In the genomic region with DNA sequence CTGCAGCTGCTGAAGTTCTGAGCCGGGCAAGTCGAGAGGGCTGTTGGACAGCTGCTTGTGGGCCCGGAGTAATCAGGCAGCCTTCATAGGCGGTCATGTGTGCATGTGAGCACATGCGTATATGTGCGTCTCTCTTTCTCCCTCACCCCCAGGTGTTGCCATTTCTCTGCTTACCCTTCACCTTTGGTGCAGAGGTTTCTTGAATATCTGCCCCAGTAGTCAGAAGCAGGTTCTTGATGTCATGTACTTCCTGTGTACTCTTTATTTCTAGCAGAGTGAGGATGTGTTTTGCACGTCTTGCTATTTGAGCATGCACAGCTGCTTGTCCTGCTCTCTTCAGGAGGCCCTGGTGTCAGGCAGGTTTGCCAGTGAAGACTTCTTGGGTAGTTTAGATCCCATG, we compare ENCODE assay signal across 14 cellular contexts. TPM values are rescaled to one million over a fixed set of nuclear protein-coding genes. Genes with fewer than 3 reads are reported as not detected.
DNase-seq lines count a peak whose midpoint lies in the region; ATAC-seq and TF ChIP-seq lines count a peak whose summit lies in the region.
"Had no signal": no experiment of that assay in that cellular context is flagged by ENCODE, and none has a peak within 500 bp of the region (broad histone marks: within the 10 kb centered on the region; RNA-seq: fewer than 3 reads in every experiment).

No MANE protein-coding gene starts in this region.

- H3K4me3 ChIP-seq in esophagus muscularis mucosa (no peak overlapping the region), left lung (no peak overlapping the region)
- H3K4me3 ChIP-seq: breast epithelium, tibial artery had no signal

- peak overlapping the region; percentile 96 for H3K27ac Mint-ChIP-seq in activated naive CD4-positive, alpha-beta T cell treated with anti-CD3 and anti-CD28 coated beads, Interleukin-2, amount 10 ng/mL, durations not matched to agents 7 days and 5 days
- peak overlapping the region; percentile 72 for H3K27ac Mint-ChIP-seq in T-helper 2 cell treated with Interferon-gamma antibody and Interleukin-4, amounts not matched to agents 5 μg/mL and 100 μg/mL, for 36 hours
- peak overlapping the region; percentile 67 to 82 for H3K27ac Mint-ChIP-seq in stimulated activated naive CD8-positive, alpha-beta T cell treated with anti-CD3 and anti-CD28 coated beads, Interleukin-15, amount 100 ng/mL, for 72 hours
- H3K27ac Mint-ChIP-seq: endodermal cell had no signal

- H3K36me3 ChIP-seq in esophagus muscularis mucosa (peaks cover 33 to 73% (median 61%) of the 10 kb centered on the region in 4 donors), left lung (peaks cover 0 to 86% of the 10 kb centered on the region in 2 donors)
- H3K36me3 ChIP-seq: breast epithelium had no signal

- no peaks in the 10 kb centered on the region for H3K9me3 Mint-ChIP-seq in activated naive CD4-positive, alpha-beta T cell treated with anti-CD3 and anti-CD28 coated beads, Interleukin-2, amount 10 ng/mL, durations not matched to agents 7 days and 5 days
- no peaks in the 10 kb centered on the region for H3K9me3 Mint-ChIP-seq in T-helper 2 cell treated with Interferon-gamma antibody and Interleukin-4, amounts not matched to agents 5 μg/mL and 100 μg/mL, for 36 hours
- H3K9me3 Mint-ChIP-seq in stimulated activated naive CD8-positive, alpha-beta T cell treated with anti-CD3 and anti-CD28 coated beads, Interleukin-15, amount 100 ng/mL, for 72 hours: no peaks in the 10 kb centered on the region
- H3K9me3 Mint-ChIP-seq: endodermal cell had no signal

- H3K4me1 ChIP-seq in esophagus muscularis mucosa (peaks cover 0 to 15% (median 10%) of the 10 kb centered on the region in 4 donors), left lung (peaks cover 0 to 8% of the 10 kb centered on the region in 2 donors)
- H3K4me1 ChIP-seq: breast epithelium, foreskin keratinocyte, tibial artery had no signal

- peaks cover 76% of the 10 kb centered on the region for H3K36me3 Mint-ChIP-seq in activated naive CD4-positive, alpha-beta T cell treated with anti-CD3 and anti-CD28 coated beads, Interleukin-2, amount 10 ng/mL, durations not matched to agents 7 days and 5 days
- H3K36me3 Mint-ChIP-seq in T-helper 2 cell treated with Interferon-gamma antibody and Interleukin-4, amounts not matched to agents 5 μg/mL and 100 μg/mL, for 36 hours (ENCODE audit: low read depth): peaks cover 51% of the 10 kb centered on the region

- H3K27me3 Mint-ChIP-seq in activated naive CD4-positive, alpha-beta T cell treated with anti-CD3 and anti-CD28 coated beads, Interleukin-2, amount 10 ng/mL, durations not matched to agents 7 days and 5 days: no peaks in the 10 kb centered on the region
- H3K27me3 Mint-ChIP-seq in T-helper 2 cell treated with Interferon-gamma antibody and Interleukin-4, amounts not matched to agents 5 μg/mL and 100 μg/mL, for 36 hours (ENCODE audit: low read depth): no peaks in the 10 kb centered on the region
- no peaks in the 10 kb centered on the region for H3K27me3 Mint-ChIP-seq in stimulated activated naive CD8-positive, alpha-beta T cell treated with anti-CD3 and anti-CD28 coated beads, Interleukin-15, amount 100 ng/mL, for 72 hours

- TF ChIP-seq CTCF in esophagus muscularis mucosa (IDR thresholded peaks at IDR 0.05) (no peak), left lung (IDR thresholded peaks at IDR 0.05) (no peak)

- no peak for TF ChIP-seq EP300 in esophagus muscularis mucosa (IDR thresholded peaks at IDR 0.05)

- H3K27ac ChIP-seq in esophagus muscularis mucosa (replicated peaks in 1 of 4) (no peak overlapping the region), left lung (no peak overlapping the region)
- H3K27ac ChIP-seq: breast epithelium, foreskin keratinocyte, tibial artery had no signal

- H3K9me3 ChIP-seq in esophagus muscularis mucosa (no peaks in the 10 kb centered on the region), left lung (no peaks in the 10 kb centered on the region)
- H3K9me3 ChIP-seq: breast epithelium, tibial artery had no signal

- 74% methylated on average over 7 of the region's 7 CpGs for WGBS in esophagus muscularis mucosa

- H3K27me3 ChIP-seq in esophagus muscularis mucosa: no peaks in the 10 kb centered on the region
- no peaks in the 10 kb centered on the region for H3K27me3 ChIP-seq in left lung
- H3K27me3 ChIP-seq: breast epithelium, foreskin keratinocyte, tibial artery had no signal

- no peak for TF ChIP-seq POLR2A in esophagus muscularis mucosa (IDR thresholded peaks at IDR 0.05; ENCODE audit: low read depth)

- intact Hi-C loops in esophagus muscularis mucosa (cut with DNase I) (no loop called here), left lung (cut with DNase I) (no loop called here)

- peak overlapping the region; percentile 0 for H3K4me3 Mint-ChIP-seq in activated naive CD4-positive, alpha-beta T cell treated with anti-CD3 and anti-CD28 coated beads, Interleukin-2, amount 10 ng/mL, durations not matched to agents 7 days and 5 days
- H3K4me3 Mint-ChIP-seq in T-helper 2 cell treated with Interferon-gamma antibody and Interleukin-4, amounts not matched to agents 5 μg/mL and 100 μg/mL, for 36 hours: peak overlapping the region; percentile 8
- H3K4me3 Mint-ChIP-seq in stimulated activated naive CD8-positive, alpha-beta T cell treated with anti-CD3 and anti-CD28 coated beads, Interleukin-15, amount 100 ng/mL, for 72 hours: no peak overlapping the region
- H3K4me3 Mint-ChIP-seq: endodermal cell had no signal

- H3K4me1 Mint-ChIP-seq in activated naive CD4-positive, alpha-beta T cell treated with anti-CD3 and anti-CD28 coated beads, Interleukin-2, amount 10 ng/mL, durations not matched to agents 7 days and 5 days: peaks cover 61% of the 10 kb centered on the region
- peaks cover 44% of the 10 kb centered on the region for H3K4me1 Mint-ChIP-seq in T-helper 2 cell treated with Interferon-gamma antibody and Interleukin-4, amounts not matched to agents 5 μg/mL and 100 μg/mL, for 36 hours (ENCODE audit: low read depth)
- H3K4me1 Mint-ChIP-seq in stimulated activated naive CD8-positive, alpha-beta T cell treated with anti-CD3 and anti-CD28 coated beads, Interleukin-15, amount 100 ng/mL, for 72 hours: peaks cover 40% of the 10 kb centered on the region
- H3K4me1 Mint-ChIP-seq: endodermal cell had no signal

- ATAC-seq in stimulated activated naive CD8-positive, alpha-beta T cell treated with anti-CD3 and anti-CD28 coated beads, Interleukin-15, amount 100 ng/mL, for 72 hours: peak; percentile 73
- ATAC-seq in left lung: no peak
- no peak for ATAC-seq in GM19035 (IDR thresholded peaks at IDR 0.05; ENCODE audit: unreplicated experiment)
- ATAC-seq: foreskin keratinocyte had no signal

- DNase-seq in activated naive CD4-positive, alpha-beta T cell treated with anti-CD3 and anti-CD28 coated beads, Interleukin-2, amount 10 ng/mL, durations not matched to agents 7 days and 5 days: peak; percentile 67
- no peak for DNase-seq in activated naive CD4-positive, alpha-beta T cell treated with Interleukin-2 at 50 U/mL for 16 hours
- DNase-seq in T-helper 2 cell treated with Interferon-gamma antibody and Interleukin-4, amounts not matched to agents 5 μg/mL and 100 μg/mL, for 36 hours (ENCODE audit: low spot score): no peak
- DNase-seq in esophagus muscularis mucosa (ENCODE audit: extremely low spot score) (peak; percentile 82), left lung (no peak), UCSD-AML1 (lab: John Stamatoyannopoulos, UW; ENCODE audit: unreplicated experiment) (no peak)
- DNase-seq in stimulated activated naive CD8-positive, alpha-beta T cell treated with anti-CD3 and anti-CD28 coated beads, Interleukin-15, amount 100 ng/mL, for 72 hours: no peak
- DNase-seq: endodermal cell; foreskin keratinocyte; SIG-M5; stimulated activated CD4-positive, alpha-beta T cell treated with anti-CD3 and anti-CD28 coated beads, Interleukin-12 subunit alpha, Interleukin-12 subunit beta, amount 100 ng/mL, for 4 hours; tibial artery had no signal

- CTCF ChIA-PET in activated naive CD4-positive, alpha-beta T cell treated with anti-CD3 and anti-CD28 coated beads, Interleukin-2, amount 10 ng/mL, durations not matched to agents 7 days and 5 days (lab: Charles Lee): interaction anchor here (0.7 to 1.3 kb wide), 4 partner anchors 12 to 22 kb away, joined by 3 read pairs; no protein-coding TSS in a partner anchor

RNA-seq across cellular contexts. Expression of a gene that starts 21.2 kb away (rescaled TPM):
- total RNA-seq in esophagus muscularis mucosa: 1 to 10 TPM; 2.1 to 5.0 (median 4.5) TPM
- total RNA-seq in left lung: 10 to 100 TPM; 83.2 to 89.7 TPM

Comparison
In these comparisons a context has a peak if more than half of its experiments do, and no peak if none do; other contexts are left out.
1. DNase-seq: peak in activated naive CD4-positive, alpha-beta T cell treated with anti-CD3 and anti-CD28 coated beads, Interleukin-2, amount 10 ng/mL, durations not matched to agents 7 days and 5 days (single experiment) and esophagus muscularis mucosa (single experiment); none in activated naive CD4-positive, alpha-beta T cell treated with Interleukin-2 at 50 U/mL for 16 hours (single experiment), T-helper 2 cell treated with Interferon-gamma antibody and Interleukin-4, amounts not matched to agents 5 μg/mL and 100 μg/mL, for 36 hours (single experiment), stimulated activated naive CD8-positive, alpha-beta T cell treated with anti-CD3 and anti-CD28 coated beads, Interleukin-15, amount 100 ng/mL, for 72 hours (0 of 2), left lung (0 of 2) and UCSD-AML1 (single experiment).
2. H3K4me3 Mint-ChIP-seq: peak in activated naive CD4-positive, alpha-beta T cell treated with anti-CD3 and anti-CD28 coated beads, Interleukin-2, amount 10 ng/mL, durations not matched to agents 7 days and 5 days (single experiment) and T-helper 2 cell treated with Interferon-gamma antibody and Interleukin-4, amounts not matched to agents 5 μg/mL and 100 μg/mL, for 36 hours (single experiment); none in stimulated activated naive CD8-positive, alpha-beta T cell treated with anti-CD3 and anti-CD28 coated beads, Interleukin-15, amount 100 ng/mL, for 72 hours (0 of 2).
3. RNA of a gene that starts 21.2 kb away (total RNA-seq): 83.2 to 89.7 TPM in left lung; 2.1 to 5.0 TPM in esophagus muscularis mucosa; every median in the first group is over 10 times any median in the second.
4. Peak in every context shown above with its lines, with median percentiles within 50 percentile points of each other: H3K27ac Mint-ChIP-seq.